Comparison of ENCODE assay signal across 24 cellular contexts in the genomic region with DNA sequence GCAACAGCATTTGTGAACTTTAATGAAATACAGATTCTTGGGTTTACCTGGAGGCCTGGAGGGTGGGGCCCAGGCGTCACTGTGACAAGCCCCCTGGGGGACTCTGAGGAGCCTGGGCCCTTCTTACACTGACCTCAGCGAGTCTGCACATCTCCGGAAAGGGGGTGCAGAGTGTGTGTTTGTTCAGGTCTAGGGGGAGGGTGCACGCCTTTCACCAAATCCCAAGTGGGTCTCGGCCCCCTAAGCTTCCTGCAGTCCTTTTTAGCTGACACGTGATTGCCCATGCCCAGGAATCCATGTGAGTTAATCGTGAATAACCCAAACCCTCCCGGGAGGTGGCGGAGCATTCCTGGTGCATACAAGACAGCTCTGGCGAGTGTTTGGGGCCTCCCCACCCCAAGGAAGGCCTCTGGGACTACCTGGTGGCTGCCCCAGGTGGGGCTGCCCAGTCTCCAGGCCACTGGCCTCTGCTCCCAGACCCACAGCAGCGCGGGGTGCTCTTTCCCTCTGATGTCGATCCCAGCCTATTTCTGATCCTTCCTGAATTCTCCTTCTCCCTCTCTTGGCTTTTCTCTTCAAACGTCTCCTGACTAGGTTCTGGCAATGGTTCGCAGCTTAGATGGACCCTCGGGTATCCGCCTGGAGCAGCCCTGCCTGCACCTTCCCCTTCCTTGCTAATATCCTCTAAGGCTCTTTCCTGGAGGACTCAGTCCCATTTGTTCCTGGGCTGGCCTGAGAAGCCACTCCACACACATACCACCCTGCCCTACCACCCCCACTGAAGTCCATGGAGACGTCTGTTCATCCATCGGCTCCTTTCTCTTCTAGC. TPM values are rescaled to one million over a fixed set of nuclear protein-coding genes. Genes with fewer than 3 reads are reported as not detected.
A peak's percentile ranks its signal among the peaks of the same experiment; 100 is the strongest.
DNase-seq lines count a peak whose midpoint lies in the region; FAIRE-seq and TF ChIP-seq lines count a peak whose summit lies in the region.
"Had no signal": no experiment of that assay in that cellular context is flagged by ENCODE, and none has a peak within 500 bp of the region (broad histone marks: within the 10 kb centered on the region; RNA-seq: fewer than 3 reads in every experiment).

No MANE protein-coding gene starts in this region.

- no peak overlapping the region for H3T11ph ChIP-seq in H9 (ENCODE audit: low read length)

- no peaks in the 10 kb centered on the region for H3K23me2 ChIP-seq in H9 (ENCODE audit: insufficient read length, low read depth, low read length, poor library complexity, severe bottlenecking)

- no CpG with 5 or more reads among the region's 19 CpGs for WGBS in H9 (ENCODE audit: extremely low coverage, insufficient read length, low lambda C conversion rate)
- 89 to 90% methylated on average over 11 to 19 of the region's 19 CpGs for WGBS in endodermal cell (ENCODE audit: insufficient coverage in 1 of 2, insufficient read length in 1 of 2), 2 experiments
- 90 to 94% methylated on average over 18 of the region's 19 CpGs for WGBS in testis, 2 donors

- H3K79me2 ChIP-seq in H9 (ENCODE audit: insufficient read depth, low read length): no peaks in the 10 kb centered on the region

- TF ChIP-seq POLR2A in testis (IDR thresholded peaks at IDR 0.05) (no peak), GM12891 (IDR thresholded peaks at IDR 0.05; ENCODE audit: low read depth, low read length) (no peak)

- H3K27me3 Mint-ChIP-seq in H9 (ENCODE audit: low read depth) (peaks cover 2% of the 10 kb centered on the region), endodermal cell (ENCODE audit: insufficient read depth) (peaks cover 4% of the 10 kb centered on the region), neural crest cell (ENCODE audit: low read depth) (no peaks in the 10 kb centered on the region), endothelial cell (ENCODE audit: unreplicated experiment) (no peaks in the 10 kb centered on the region)

- H3K27me3 ChIP-seq in H9 (ENCODE audit: insufficient read depth, low read length): no peaks in the 10 kb centered on the region
- no peaks in the 10 kb centered on the region for H3K27me3 ChIP-seq in endodermal cell (ENCODE audit: control insufficient read depth, insufficient read depth, low read length, poor library complexity, severe bottlenecking)
- no peaks in the 10 kb centered on the region for H3K27me3 ChIP-seq in testis
- H3K27me3 ChIP-seq: MG63 had no signal

- no peak overlapping the region for H2BK15ac ChIP-seq in H9 (ENCODE audit: low read depth, low read length)

- H3K9me3 ChIP-seq in H9 (ENCODE audit: control insufficient read depth, low read depth, low read length) (no peaks in the 10 kb centered on the region), endodermal cell (ENCODE audit: control insufficient read depth, low read length) (no peaks in the 10 kb centered on the region), testis (no peaks in the 10 kb centered on the region)
- H3K9me3 ChIP-seq: A549, MG63 had no signal

- H2BK12ac ChIP-seq in H9 (ENCODE audit: insufficient read length, low read depth, low read length): no peak overlapping the region

- H2BK5ac ChIP-seq in H9 (ENCODE audit: insufficient read length, low read length): no peak overlapping the region

- no peak overlapping the region for H3K23ac ChIP-seq in H9 (ENCODE audit: insufficient read length, low read depth, low read length)

- H3K27ac ChIP-seq in H9 (ENCODE audit: insufficient read length, low read depth, low read length): no peak overlapping the region
- H3K27ac ChIP-seq in endodermal cell (ENCODE audit: low read depth, low read length): no peak overlapping the region
- no peak overlapping the region for H3K27ac ChIP-seq in testis
- H3K27ac ChIP-seq: A549, RWPE1 had no signal

- no peaks in the 10 kb centered on the region for H3K79me1 ChIP-seq in H9 (ENCODE audit: insufficient read depth, low read depth, low read length, poor library complexity, severe bottlenecking)

- H3K14ac ChIP-seq in H9 (ENCODE audit: insufficient read depth, low read length): no peak overlapping the region

- no peaks in the 10 kb centered on the region for H3K36me3 Mint-ChIP-seq in H9 (ENCODE audit: insufficient read depth in 1 of 3, low read depth in 3 of 3)
- H3K36me3 Mint-ChIP-seq in endodermal cell (ENCODE audit: low read depth): no peaks in the 10 kb centered on the region
- H3K36me3 Mint-ChIP-seq in neural crest cell (ENCODE audit: low read depth): no peaks in the 10 kb centered on the region
- no peaks in the 10 kb centered on the region for H3K36me3 Mint-ChIP-seq in endothelial cell (ENCODE audit: low read depth, unreplicated experiment)
- H3K36me3 Mint-ChIP-seq: CD4-positive, alpha-beta memory T cell had no signal

- H4K8ac ChIP-seq in H9 (replicated peaks; ENCODE audit: insufficient read length, low read depth, low read length): no peak overlapping the region

- no peak overlapping the region for H2BK20ac ChIP-seq in H9 (ENCODE audit: low read depth, low read length, poor library complexity, severe bottlenecking)

- FAIRE-seq in GM12891 (lab: Jason Lieb, UNC): no peak
- FAIRE-seq: A549 had no signal

- no peak overlapping the region for H4K91ac ChIP-seq in H9 (ENCODE audit: insufficient read length, low read depth, low read length)

- no peak overlapping the region for H3K18ac ChIP-seq in H9 (ENCODE audit: insufficient read length, low read depth, low read length)

- H2BK120ac ChIP-seq in H9 (ENCODE audit: low read depth, low read length, poor library complexity, severe bottlenecking): no peak overlapping the region

- no peaks in the 10 kb centered on the region for H3K36me3 ChIP-seq in endodermal cell (ENCODE audit: control insufficient read depth, insufficient read depth, low read length)
- H3K36me3 ChIP-seq in testis (ENCODE audit: low read depth, missing control alignments): no peaks in the 10 kb centered on the region
- H3K36me3 ChIP-seq: MG63 had no signal

- H2AFZ ChIP-seq in H9 (ENCODE audit: low read length): no peak overlapping the region

- H3K27ac Mint-ChIP-seq in H9 (peak overlapping the region in 1 of 3 experiments; percentile 82; a peak in 2 of 7 replicates), endodermal cell (no peak overlapping the region), neural crest cell (ENCODE audit: unreplicated experiment) (peak overlapping the region; percentile 59), endothelial cell (ENCODE audit: unreplicated experiment) (no peak overlapping the region)

- H4K5ac ChIP-seq in H9 (ENCODE audit: insufficient read length, low read depth, low read length): no peak overlapping the region

- no peaks in the 10 kb centered on the region for H3K9me3 Mint-ChIP-seq in H9
- no peaks in the 10 kb centered on the region for H3K9me3 Mint-ChIP-seq in endodermal cell
- no peaks in the 10 kb centered on the region for H3K9me3 Mint-ChIP-seq in neural crest cell
- no peaks in the 10 kb centered on the region for H3K9me3 Mint-ChIP-seq in endothelial cell (ENCODE audit: unreplicated experiment)
- H3K9me3 Mint-ChIP-seq: CD4-positive, alpha-beta memory T cell had no signal

- H3K4me3 Mint-ChIP-seq in H9 (no peak overlapping the region), endodermal cell (no peak overlapping the region), neural crest cell (no peak overlapping the region), endothelial cell (ENCODE audit: unreplicated experiment) (no peak overlapping the region)
- H3K4me3 Mint-ChIP-seq: CD4-positive, alpha-beta memory T cell had no signal

- no peaks in the 10 kb centered on the region for H3K4me1 ChIP-seq in H9 (ENCODE audit: insufficient read depth, low read length)
- H3K4me1 ChIP-seq in endodermal cell (ENCODE audit: control insufficient read depth, insufficient read depth, low read length): no peaks in the 10 kb centered on the region
- peaks cover 8% of the 10 kb centered on the region for H3K4me1 ChIP-seq in testis
- H3K4me1 ChIP-seq: A549 had no signal

- TF ChIP-seq CTCF in H9 (conservative IDR thresholded peaks at IDR 0.05) (no peak), endodermal cell (conservative IDR thresholded peaks at IDR 0.05) (no peak), neural crest cell (conservative IDR thresholded peaks at IDR 0.05) (no peak), testis (IDR thresholded peaks at IDR 0.05) (no peak), endothelial cell (IDR thresholded peaks at IDR 0.05; ENCODE audit: unreplicated experiment) (no peak)

- no peak overlapping the region for H3K56ac ChIP-seq in H9 (ENCODE audit: insufficient read length, low read depth, low read length)

- H3K4ac ChIP-seq in H9 (ENCODE audit: low read depth, low read length): no peak overlapping the region

- no peak overlapping the region for H3K9ac ChIP-seq in H9 (ENCODE audit: extremely low read depth, insufficient read length, low read length)
- no peak overlapping the region for H3K9ac ChIP-seq in endodermal cell (ENCODE audit: extremely low read depth, low read length, poor library complexity, severe bottlenecking)

- intact Hi-C loops in testis (cut with DNase I; ENCODE audit: low total_unique reads): no loop called here

- H3K4me3 ChIP-seq in endodermal cell (ENCODE audit: low read length) (no peak overlapping the region), testis (no peak overlapping the region)
- H3K4me3 ChIP-seq: A549, MG63 had no signal

- no peaks in the 10 kb centered on the region for H4K20me1 ChIP-seq in H9 (ENCODE audit: control insufficient read depth, insufficient read depth, insufficient read length)

- no peak overlapping the region for H3K4me2 ChIP-seq in H9 (ENCODE audit: insufficient read depth, insufficient read length, low read length)
- H3K4me2 ChIP-seq: A549 had no signal

- H3K4me1 Mint-ChIP-seq in H9 (no peaks in the 10 kb centered on the region), endodermal cell (no peaks in the 10 kb centered on the region), neural crest cell (no peaks in the 10 kb centered on the region), endothelial cell (ENCODE audit: unreplicated experiment) (no peaks in the 10 kb centered on the region)
- H3K4me1 Mint-ChIP-seq: CD4-positive, alpha-beta memory T cell had no signal

- DNase-seq in H9 (peak; percentile 22), endodermal cell (peak; percentile 45), neural crest cell (ENCODE audit: low read depth, low spot score) (no peak), testis (peak; percentile 4), cerebellar cortex (ENCODE audit: low spot score) (no peak), endothelial cell (ENCODE audit: low spot score) (no peak), GM12891 (ENCODE audit: insufficient read length, low spot score) (no peak)
- DNase-seq: C1 segment of cervical spinal cord; CD4-positive, alpha-beta memory T cell; COR-L47; DMS53; GOT3; HCEC 1CT; IMR-90; KG1; MG63; NCI-H2029 treated with DMSO at 0.1 percent for 48 hours; NCI-H526 treated with DMSO at 0.1 percent for 48 hours; SHP77 treated with DMSO at 0.1 percent for 48 hours had no signal

- no peak overlapping the region for H2AK5ac ChIP-seq in H9 (ENCODE audit: insufficient read length, low read length)

RNA-seq across cellular contexts. Expression of gene NGEF, which starts 10.0 kb away (rescaled TPM):
- total RNA-seq in H9 (2021) (1.9 and 2.2 TPM in 2 replicates), endodermal cell (1 to 10 TPM; 1.8 to 2.9 TPM), neural crest cell (0.96 and 1.5 TPM in 2 replicates), testis (10 to 100 TPM; 15.6 to 28.7 TPM), endothelial cell (ENCODE audit: unreplicated experiment) (1.4 TPM)
- 2.1 TPM for polyA plus RNA-seq in endodermal cell (2013, experiment 1 of 2)
- polyA plus RNA-seq in endodermal cell (2013, experiment 2 of 2): 3.7 TPM
- polyA plus RNA-seq in testis (ENCODE audit: insufficient read depth, low read depth, low replicate concordance): 7.9 TPM
- 0.44 TPM for polyA plus RNA-seq in GM12891 (2012; ENCODE audit: low read depth, missing spikeins)
- total RNA-seq: CD4-positive, alpha-beta memory T cell had no signal
- polyA plus RNA-seq: CD4-positive, alpha-beta memory T cell had no signal

RNA-seq across cellular contexts. Expression of gene NEU2, which starts 29.4 kb away (rescaled TPM):
- total RNA-seq in H9 (2021) (not detected in 2 replicates), endodermal cell (not detected), neural crest cell (not detected in 2 replicates), testis (not detected), endothelial cell (ENCODE audit: unreplicated experiment) (not detected)
- polyA plus RNA-seq in endodermal cell (2013, experiment 1 of 2): not detected
- polyA plus RNA-seq in endodermal cell (2013, experiment 2 of 2): not detected
- polyA plus RNA-seq in testis (ENCODE audit: insufficient read depth, low read depth, low replicate concordance): not detected
- not detected for polyA plus RNA-seq in GM12891 (2012; ENCODE audit: low read depth, missing spikeins)
- total RNA-seq: CD4-positive, alpha-beta memory T cell; Daoy; G401; IMR-90; NCI-H460 had no signal
- polyA plus RNA-seq: A549; CD4-positive, alpha-beta memory T cell; IMR-90 had no signal

RNA-seq across cellular contexts. Expression of gene INPP5D, which starts 57.1 kb away (rescaled TPM):
- 12.7 and 13.1 TPM in 2 replicates for total RNA-seq in H9 (2021)
- total RNA-seq in endodermal cell: 1 to 10 TPM in 1 of 2 donors, under 1 TPM in 1; 0.66 to 3.0 TPM
- 4.5 TPM for polyA plus RNA-seq in endodermal cell (2013, experiment 1 of 2)
- 3.7 TPM for polyA plus RNA-seq in endodermal cell (2013, experiment 2 of 2)
- total RNA-seq in neural crest cell: 0.28 and 0.30 TPM in 2 replicates
- 10 to 100 TPM in 1 of 2 donors, 1 to 10 TPM in 1; 5.7 to 11.2 TPM for total RNA-seq in testis
- 12.7 TPM for polyA plus RNA-seq in testis (ENCODE audit: insufficient read depth, low read depth, low replicate concordance)
- 79.2 TPM for total RNA-seq in endothelial cell (ENCODE audit: unreplicated experiment)
- polyA plus RNA-seq in GM12891 (2012; ENCODE audit: low read depth, missing spikeins): 62.2 TPM
- total RNA-seq: Daoy had no signal

Comparison
In these comparisons a context has a peak if more than half of its experiments do, and no peak if none do; other contexts are left out.
1. DNase-seq: peak in H9 (single experiment), endodermal cell (single experiment) and testis (single experiment); none in neural crest cell (single experiment), cerebellar cortex (single experiment), endothelial cell (single experiment) and GM12891 (single experiment).